Comparison of ENCODE assay signal across 18 cellular contexts in genomic region chr5:71789746-71790145, GRCh38.
A peak's percentile ranks its signal among the peaks of the same experiment; 100 is the strongest.
DNase-seq lines count a peak whose midpoint lies in the region; ATAC-seq and TF ChIP-seq lines count a peak whose summit lies in the region.
"Had no signal": no experiment of that assay in that cellular context is flagged by ENCODE, and none has a peak within 500 bp of the region (broad histone marks: within the 10 kb centered on the region; RNA-seq: fewer than 3 reads in every experiment).

No MANE protein-coding gene starts in this region.

- DNase-seq in HT-29 (ENCODE audit: low spot score), result peak; percentile 44
- no peak for DNase-seq in WERI-Rb-1
- DNase-seq in neuronal stem cell (ENCODE audit: low spot score), result no peak
- no peak for DNase-seq in NCI-H1048 (lab: John Stamatoyannopoulos, UW)
- no peak for DNase-seq in activated T-cell treated with anti-CD3 and anti-CD28 coated beads, Interleukin-2, amount 50 U/mL, for 24 hours
- DNase-seq: 8988T; ACHN; AML-193; C1 segment of cervical spinal cord; CD4-positive, alpha-beta memory T cell; COR-L47; DMS153; DND-41; GOT3; HFFc6 had no signal

- H3K4me3 Mint-ChIP-seq in activated T-cell treated with anti-CD3 and anti-CD28 coated beads, Interleukin-2, amount 50 U/mL, for 24 hours, result no peak overlapping the region
- H3K4me3 Mint-ChIP-seq: CD4-positive, alpha-beta memory T cell; HFFc6 had no signal

- H2BK5ac ChIP-seq in neuronal stem cell (ENCODE audit: low read length), result no peak overlapping the region

- H4K91ac ChIP-seq in neuronal stem cell (ENCODE audit: low read depth, low read length, poor library complexity), result no peak overlapping the region

- no peak overlapping the region for H4K8ac ChIP-seq in neuronal stem cell (ENCODE audit: low read depth, low read length)

- no peak overlapping the region for H2BK12ac ChIP-seq in neuronal stem cell (ENCODE audit: low read length)

- peak overlapping the region; percentile 35 for H3K18ac ChIP-seq in neuronal stem cell (ENCODE audit: low read length)

- H3K4me1 ChIP-seq in neuronal stem cell (ENCODE audit: control insufficient read depth in 2 of 2, insufficient read depth in 1 of 2, low read depth in 1 of 2, low read length in 2 of 2), result peaks cover 9 to 15% of the 10 kb centered on the region in 2 donors
- H3K4me1 ChIP-seq: A549, HAP-1 had no signal

- no peak overlapping the region for H2BK120ac ChIP-seq in neuronal stem cell (ENCODE audit: low read depth, low read length)

- H2BK15ac ChIP-seq in neuronal stem cell (ENCODE audit: low read length), result no peak overlapping the region

- H3K27ac Mint-ChIP-seq in activated T-cell treated with anti-CD3 and anti-CD28 coated beads, Interleukin-2, amount 50 U/mL, for 24 hours, result no peak overlapping the region
- H3K27ac Mint-ChIP-seq: HFFc6 had no signal

- no CpG with 5 or more reads among the region's 4 CpGs for WGBS in neuronal stem cell (ENCODE audit: extremely low coverage in 2 of 2, insufficient read length in 2 of 2, insufficient replicate concordance in 1 of 2), 2 donors

- H3K27me3 Mint-ChIP-seq in activated T-cell treated with anti-CD3 and anti-CD28 coated beads, Interleukin-2, amount 50 U/mL, for 24 hours, result peaks cover 24% of the 10 kb centered on the region

- peaks cover 3% of the 10 kb centered on the region for H3K36me3 Mint-ChIP-seq in activated T-cell treated with anti-CD3 and anti-CD28 coated beads, Interleukin-2, amount 50 U/mL, for 24 hours (ENCODE audit: low read depth)

- no peak overlapping the region for H2AFZ ChIP-seq in neuronal stem cell (ENCODE audit: low read length)

- H3K4me3 ChIP-seq in WERI-Rb-1 (ENCODE audit: low read depth, low read length) (no peak overlapping the region), neuronal stem cell (ENCODE audit: low read length in 2 of 2) (no peak overlapping the region)
- H3K4me3 ChIP-seq: A549, HAP-1 had no signal

- H2AK5ac ChIP-seq in neuronal stem cell (ENCODE audit: low read depth, low read length), result no peak overlapping the region

- no peak for ATAC-seq in GM18498 (IDR thresholded peaks at IDR 0.05; ENCODE audit: unreplicated experiment)
- ATAC-seq: A549 had no signal

- TF ChIP-seq CTCF in WERI-Rb-1 (IDR thresholded peaks at IDR 0.05; ENCODE audit: low read depth, low read length), result no peak

- H3K79me1 ChIP-seq in neuronal stem cell (ENCODE audit: low read depth, low read length), result no peaks in the 10 kb centered on the region

- peaks cover 9% of the 10 kb centered on the region for H3K9me3 ChIP-seq in WERI-Rb-1 (ENCODE audit: severe bottlenecking)
- H3K9me3 ChIP-seq in neuronal stem cell (replicated peaks in 1 of 2; ENCODE audit: control insufficient read depth in 2 of 2, insufficient read depth in 1 of 2, low read depth in 1 of 2, low read length in 2 of 2), result peaks cover 0 to 3% of the 10 kb centered on the region in 2 donors
- H3K9me3 ChIP-seq: HAP-1 had no signal

- H3K27ac ChIP-seq in WERI-Rb-1 (peak overlapping the region; percentile 62), neuronal stem cell (replicated peaks; ENCODE audit: low read length) (no peak overlapping the region)
- H3K27ac ChIP-seq: A549 had no signal

- no peak overlapping the region for H3K4ac ChIP-seq in neuronal stem cell (ENCODE audit: low read length)

- no peaks in the 10 kb centered on the region for H3K27me3 ChIP-seq in WERI-Rb-1 (ENCODE audit: insufficient read depth, low read depth, severe bottlenecking)
- H3K27me3 ChIP-seq in neuronal stem cell (ENCODE audit: control insufficient read depth in 3 of 3, insufficient read depth in 3 of 3, low read depth in 1 of 3, low read length in 3 of 3), result no peaks in the 10 kb centered on the region

- peaks cover 6% of the 10 kb centered on the region for H3K4me1 Mint-ChIP-seq in activated T-cell treated with anti-CD3 and anti-CD28 coated beads, Interleukin-2, amount 50 U/mL, for 24 hours (ENCODE audit: low read depth)
- H3K4me1 Mint-ChIP-seq: CD4-positive, alpha-beta memory T cell had no signal

- H3K36me3 ChIP-seq in WERI-Rb-1 (no peaks in the 10 kb centered on the region), neuronal stem cell (replicated peaks in 1 of 2; ENCODE audit: control insufficient read depth in 2 of 2, insufficient read depth in 2 of 2, low read length in 2 of 2) (no peaks in the 10 kb centered on the region)
- H3K36me3 ChIP-seq: HAP-1 had no signal

- no peak overlapping the region for H3K4me2 ChIP-seq in neuronal stem cell (ENCODE audit: insufficient read depth, low read length, poor library complexity, severe bottlenecking)
- H3K4me2 ChIP-seq: A549 had no signal

- peaks cover 13% of the 10 kb centered on the region for H3K9me3 Mint-ChIP-seq in activated T-cell treated with anti-CD3 and anti-CD28 coated beads, Interleukin-2, amount 50 U/mL, for 24 hours

- no peak overlapping the region for H3K9ac ChIP-seq in neuronal stem cell (ENCODE audit: low read depth, low read length, poor library complexity)

- H3K14ac ChIP-seq in neuronal stem cell (ENCODE audit: low read length), result no peak overlapping the region

- H3K23ac ChIP-seq in neuronal stem cell (ENCODE audit: low read depth, low read length, poor library complexity), result no peak overlapping the region
